Comparison of ENCODE assay signal across 14 cellular contexts in the genomic region with DNA sequence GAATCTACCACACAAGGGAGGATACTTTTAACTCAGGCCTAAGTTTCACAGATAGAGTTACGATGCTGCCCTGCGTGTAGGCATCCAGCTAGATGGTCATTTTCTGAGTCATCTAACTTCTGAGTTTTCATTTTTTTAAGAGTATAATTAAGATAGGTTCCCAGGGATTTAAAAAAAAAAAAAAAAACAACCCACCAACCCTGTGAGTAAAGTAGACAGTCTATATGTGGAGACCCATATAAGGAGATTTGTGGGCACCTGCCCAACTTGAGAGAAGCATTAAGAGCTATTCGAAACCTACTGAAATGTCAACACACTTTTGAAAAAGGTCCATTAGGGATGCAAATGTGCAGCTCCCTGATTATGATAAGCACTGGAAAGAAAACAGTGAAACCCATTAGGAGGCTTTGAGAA.
DNase-seq lines count a peak whose midpoint lies in the region; ATAC-seq lines count a peak whose summit lies in the region.
"Had no signal": no experiment of that assay in that cellular context is flagged by ENCODE, and none has a peak within 500 bp of the region (broad histone marks: within the 10 kb centered on the region; RNA-seq: fewer than 3 reads in every experiment).

No MANE protein-coding gene starts in this region.

- no peaks in the 10 kb centered on the region for H3K27me3 ChIP-seq in skeletal muscle satellite cell (ENCODE audit: control insufficient read depth, insufficient read depth, low read length)

- no peaks in the 10 kb centered on the region for H3K27me3 Mint-ChIP-seq in stimulated activated naive CD8-positive, alpha-beta T cell treated with anti-CD3 and anti-CD28 coated beads, Interleukin-15, amount 100 ng/mL, for 72 hours

- DNase-seq in NCI-H1417 (lab: John Stamatoyannopoulos, UW) (peak in 2 of 3 experiments; percentile 36 to 61), NCI-H1417 treated with DMSO at 0.1 percent for 48 hours (lab: John Stamatoyannopoulos, UW) (no peak), NCI-H1436 (lab: John Stamatoyannopoulos, UW) (peak; percentile 56), astrocyte of the hippocampus (ENCODE audit: low read depth, low spot score) (peak; percentile 47), MV-4-11 (lab: John Stamatoyannopoulos, UW) (no peak), islet precursor cell (no peak)
- no peak for DNase-seq in stimulated activated naive CD8-positive, alpha-beta T cell treated with anti-CD3 and anti-CD28 coated beads, Interleukin-15, amount 100 ng/mL, for 72 hours
- DNase-seq: Caco-2, cerebellar nuclear complex, erythroblast, NCI-H1694 treated with DMSO at 0.1 percent for 48 hours had no signal

- H3K9ac ChIP-seq in skeletal muscle satellite cell (ENCODE audit: low read depth, low read length), result no peak overlapping the region

- peaks cover under 1% of the 10 kb centered on the region for H3K4me1 Mint-ChIP-seq in stimulated activated naive CD8-positive, alpha-beta T cell treated with anti-CD3 and anti-CD28 coated beads, Interleukin-15, amount 100 ng/mL, for 72 hours
- H3K4me1 Mint-ChIP-seq: activated naive CD4-positive, alpha-beta T cell treated with anti-CD3 and anti-CD28 coated beads, Interleukin-2, amount 50 U/mL, for 24 hours had no signal

- H3K4me2 ChIP-seq in skeletal muscle satellite cell (ENCODE audit: low read length), result peak overlapping the region; percentile 22

- no peak overlapping the region for H3K27ac Mint-ChIP-seq in stimulated activated naive CD8-positive, alpha-beta T cell treated with anti-CD3 and anti-CD28 coated beads, Interleukin-15, amount 100 ng/mL, for 72 hours
- H3K27ac Mint-ChIP-seq: activated naive CD4-positive, alpha-beta T cell treated with anti-CD3 and anti-CD28 coated beads, Interleukin-2, amount 50 U/mL, for 24 hours had no signal

- ATAC-seq in stimulated activated naive CD8-positive, alpha-beta T cell treated with anti-CD3 and anti-CD28 coated beads, Interleukin-15, amount 100 ng/mL, for 72 hours, result no peak

- H3K9me3 Mint-ChIP-seq in stimulated activated naive CD8-positive, alpha-beta T cell treated with anti-CD3 and anti-CD28 coated beads, Interleukin-15, amount 100 ng/mL, for 72 hours, result no peaks in the 10 kb centered on the region
- H3K9me3 Mint-ChIP-seq: activated naive CD4-positive, alpha-beta T cell treated with anti-CD3 and anti-CD28 coated beads, Interleukin-2, amount 50 U/mL, for 24 hours had no signal

- no peak overlapping the region for H3K4me3 Mint-ChIP-seq in stimulated activated naive CD8-positive, alpha-beta T cell treated with anti-CD3 and anti-CD28 coated beads, Interleukin-15, amount 100 ng/mL, for 72 hours
- H3K4me3 Mint-ChIP-seq: activated naive CD4-positive, alpha-beta T cell treated with anti-CD3 and anti-CD28 coated beads, Interleukin-2, amount 50 U/mL, for 24 hours had no signal

- no peak overlapping the region for H3K4me3 ChIP-seq in skeletal muscle satellite cell (ENCODE audit: low read length)
- H3K4me3 ChIP-seq: skin epidermis had no signal

- H3K9me3 ChIP-seq in skeletal muscle satellite cell (replicated peaks; ENCODE audit: low read length), result no peaks in the 10 kb centered on the region
- H3K9me3 ChIP-seq: Caco-2 had no signal

- H3K4me1 ChIP-seq in skeletal muscle satellite cell (ENCODE audit: control insufficient read depth, insufficient read depth, low read length), result peaks cover 29% of the 10 kb centered on the region
- H3K4me1 ChIP-seq: Caco-2 had no signal

- H3K36me3 ChIP-seq in skeletal muscle satellite cell (ENCODE audit: insufficient read depth, low read length), result no peaks in the 10 kb centered on the region

Comparison
In these comparisons a context has a peak if more than half of its experiments do, and no peak if none do; other contexts are left out.
1. DNase-seq: peak in NCI-H1417 (2 of 3), NCI-H1436 (single experiment) and astrocyte of the hippocampus (single experiment); none in NCI-H1417 treated with DMSO at 0.1 percent for 48 hours (single experiment), stimulated activated naive CD8-positive, alpha-beta T cell treated with anti-CD3 and anti-CD28 coated beads, Interleukin-15, amount 100 ng/mL, for 72 hours (0 of 2), MV-4-11 (single experiment) and islet precursor cell (single experiment).